In genomic region chr4:153684182-153685073, GRCh38 we compare ENCODE assay signal across 8 cellular contexts. TPM values are rescaled to one million over a fixed set of nuclear protein-coding genes. Genes with fewer than 3 reads are reported as not detected.
A peak's percentile ranks its signal among the peaks of the same experiment; 100 is the strongest.
DNase-seq lines count a peak whose midpoint lies in the region; ATAC-seq and TF ChIP-seq lines count a peak whose summit lies in the region.

Gene TLR2 (plus strand): TSS chr4:153684280. CDS start chr4:153702908, 18,628 bp downstream.

- H3K27ac ChIP-seq in CD4-positive, alpha-beta T cell (ENCODE audit: low read depth, low read length): no peak within 1 kb of the TSS
- H3K27ac ChIP-seq in HUES6 (ENCODE audit: low read depth, low read length) (no peak within 1 kb of the TSS), dorsolateral prefrontal cortex (peak within 1 kb of the TSS in 20 of 59 donors; percentile 17 to 72 (median 50))

- CTCF ChIA-PET in CD4-positive, alpha-beta T cell (lab: Charles Lee): interaction anchor here (1.5 kb wide), 1 partner anchor 38 kb away, joined by 3 read pairs; no protein-coding TSS in a partner anchor
- CTCF ChIA-PET in activated CD4-positive, alpha-beta T cell treated with anti-CD3 and anti-CD28 coated beads, Interleukin-2, amount 10 ng/mL, durations not matched to agents 7 days and 5 days (lab: Charles Lee): interaction anchor here (0.6 to 1.1 kb wide), 2 partner anchors 17 to 557 kb away, joined by 3 read pairs; no protein-coding TSS in a partner anchor

- peak within 1 kb of the TSS; percentile 89 for H3K4me3 Mint-ChIP-seq in CD4-positive, alpha-beta T cell
- peak within 1 kb of the TSS; percentile 67 for H3K4me3 Mint-ChIP-seq in activated CD4-positive, alpha-beta T cell treated with anti-CD3 and anti-CD28 coated beads, Interleukin-2, amount 10 ng/mL, durations not matched to agents 7 days and 5 days

- ATAC-seq in CD4-positive, alpha-beta T cell (ENCODE audit: poor library complexity): peak; percentile 88
- ATAC-seq in GM19468 (IDR thresholded peaks at IDR 0.05; ENCODE audit: extremely low read depth, unreplicated experiment): peak; percentile 51

- peak; percentile 33 to 66 (median 48) for DNase-seq in CD4-positive, alpha-beta T cell
- DNase-seq in activated CD4-positive, alpha-beta T cell treated with anti-CD3 and anti-CD28 coated beads, Interleukin-2, amount 10 ng/mL, durations not matched to agents 7 days and 5 days: peak; percentile 63
- DNase-seq in dorsolateral prefrontal cortex: peak in 7 of 10 donors; percentile 6 to 59 (median 37)
- DNase-seq in medulla oblongata (ENCODE audit: extremely low spot score): peak; percentile 39
- peak; percentile 29 to 41 (median 31) for DNase-seq in stimulated activated CD4-positive, alpha-beta T cell treated with anti-CD3 and anti-CD28 coated beads, TNF-alpha, amount 100 ng/mL, for 48 hours (ENCODE audit: low read depth in 3 of 3)
- DNase-seq in GF-D8 (lab: John Stamatoyannopoulos, UW): no peak

- peak; percentile 9 for TF ChIP-seq CTCF in CD4-positive, alpha-beta T cell (IDR thresholded peaks at IDR 0.05)
- TF ChIP-seq CTCF in dorsolateral prefrontal cortex (IDR thresholded peaks at IDR 0.05 in 54 of 56, conservative IDR thresholded peaks at IDR 0.05 in 2 of 56; ENCODE audit: low read depth in 1 of 56, partially characterized antibody in 56 of 56): no peak

- peak within 1 kb of the TSS; percentile 12 for H3K9ac ChIP-seq in HUES6 (ENCODE audit: low read length)

- peaks cover 34% of the 10 kb centered on the region for H3K36me3 Mint-ChIP-seq in CD4-positive, alpha-beta T cell (ENCODE audit: low read depth)
- H3K36me3 Mint-ChIP-seq in activated CD4-positive, alpha-beta T cell treated with anti-CD3 and anti-CD28 coated beads, Interleukin-2, amount 10 ng/mL, durations not matched to agents 7 days and 5 days (ENCODE audit: low read depth): peaks cover 16% of the 10 kb centered on the region

- peaks cover 27% of the 10 kb centered on the region for H3K27me3 Mint-ChIP-seq in CD4-positive, alpha-beta T cell
- H3K27me3 Mint-ChIP-seq in activated CD4-positive, alpha-beta T cell treated with anti-CD3 and anti-CD28 coated beads, Interleukin-2, amount 10 ng/mL, durations not matched to agents 7 days and 5 days: peaks cover 35% of the 10 kb centered on the region

- intact Hi-C loops in CD4-positive, alpha-beta T cell (cut with DNase I, micrococcal nuclease): no loop called here
- intact Hi-C loops in dorsolateral prefrontal cortex (cut with DNase I): no loop called here

- H3K9me3 Mint-ChIP-seq in CD4-positive, alpha-beta T cell: peaks cover 9% of the 10 kb centered on the region
- H3K9me3 Mint-ChIP-seq in activated CD4-positive, alpha-beta T cell treated with anti-CD3 and anti-CD28 coated beads, Interleukin-2, amount 10 ng/mL, durations not matched to agents 7 days and 5 days: peaks cover 14% of the 10 kb centered on the region

- peaks cover 16% of the 10 kb centered on the region for H3K9me3 ChIP-seq in CD4-positive, alpha-beta T cell (ENCODE audit: control insufficient read depth, low read length)
- H3K9me3 ChIP-seq in HUES6 (ENCODE audit: control insufficient read depth, insufficient read depth, low read depth, low read length): peaks cover 24% of the 10 kb centered on the region

- POLR2A ChIA-PET in CD4-positive, alpha-beta T cell (lab: Charles Lee): interaction anchor here (1.2 kb wide), 1 partner anchor 217 kb away, joined by 3 read pairs; no protein-coding TSS in a partner anchor
- POLR2A ChIA-PET in activated CD4-positive, alpha-beta T cell treated with anti-CD3 and anti-CD28 coated beads, Interleukin-2, amount 10 ng/mL, durations not matched to agents 7 days and 5 days (lab: Charles Lee): no interaction called here

- H3K4me1 ChIP-seq in HUES6 (ENCODE audit: control insufficient read depth, insufficient read depth, low read length): no peaks in the 10 kb centered on the region

- no peak within 1 kb of the TSS for H3K27ac Mint-ChIP-seq in CD4-positive, alpha-beta T cell
- no peak within 1 kb of the TSS for H3K27ac Mint-ChIP-seq in activated CD4-positive, alpha-beta T cell treated with anti-CD3 and anti-CD28 coated beads, Interleukin-2, amount 10 ng/mL, durations not matched to agents 7 days and 5 days

- H3K36me3 ChIP-seq in HUES6 (ENCODE audit: control insufficient read depth, insufficient read depth, low read length): no peaks in the 10 kb centered on the region

- peak within 1 kb of the TSS; percentile 69 for H3K4me3 ChIP-seq in HUES6 (ENCODE audit: low read depth, low read length)
- H3K4me3 ChIP-seq in dorsolateral prefrontal cortex: peak within 1 kb of the TSS; percentile 30 to 77 (median 61)

- peaks cover 8% of the 10 kb centered on the region for H3K27me3 ChIP-seq in CD4-positive, alpha-beta T cell (ENCODE audit: control insufficient read depth, insufficient read depth, low read length)
- H3K27me3 ChIP-seq in HUES6 (ENCODE audit: control insufficient read depth, insufficient read depth, low read length) (peaks cover 50% of the 10 kb centered on the region), dorsolateral prefrontal cortex (peaks cover 0 to 44% (median 23%) of the 10 kb centered on the region in 45 donors)

- H3K4me1 Mint-ChIP-seq in CD4-positive, alpha-beta T cell (ENCODE audit: low read depth): peaks cover 17% of the 10 kb centered on the region
- H3K4me1 Mint-ChIP-seq in activated CD4-positive, alpha-beta T cell treated with anti-CD3 and anti-CD28 coated beads, Interleukin-2, amount 10 ng/mL, durations not matched to agents 7 days and 5 days: peaks cover 13% of the 10 kb centered on the region

RNA-seq across cellular contexts. Expression of gene TLR2, which starts in this region (rescaled TPM):
- 1 to 10 TPM; 2.8 to 2.9 TPM for total RNA-seq in CD4-positive, alpha-beta T cell
- total RNA-seq in activated CD4-positive, alpha-beta T cell treated with anti-CD3 and anti-CD28 coated beads, Interleukin-2, amount 10 ng/mL, durations not matched to agents 7 days and 5 days: 1 to 10 TPM in 1 of 2 experiments, under 1 TPM in 1; 0.97 to 2.0 TPM
- 10 to 100 TPM in 73 of 120 experiments, 1 to 10 TPM in 47; 1.9 to 39.1 (median 11.7) TPM for total RNA-seq in dorsolateral prefrontal cortex
